Comparison of ENCODE assay signal across 8 cellular contexts in the genomic region with DNA sequence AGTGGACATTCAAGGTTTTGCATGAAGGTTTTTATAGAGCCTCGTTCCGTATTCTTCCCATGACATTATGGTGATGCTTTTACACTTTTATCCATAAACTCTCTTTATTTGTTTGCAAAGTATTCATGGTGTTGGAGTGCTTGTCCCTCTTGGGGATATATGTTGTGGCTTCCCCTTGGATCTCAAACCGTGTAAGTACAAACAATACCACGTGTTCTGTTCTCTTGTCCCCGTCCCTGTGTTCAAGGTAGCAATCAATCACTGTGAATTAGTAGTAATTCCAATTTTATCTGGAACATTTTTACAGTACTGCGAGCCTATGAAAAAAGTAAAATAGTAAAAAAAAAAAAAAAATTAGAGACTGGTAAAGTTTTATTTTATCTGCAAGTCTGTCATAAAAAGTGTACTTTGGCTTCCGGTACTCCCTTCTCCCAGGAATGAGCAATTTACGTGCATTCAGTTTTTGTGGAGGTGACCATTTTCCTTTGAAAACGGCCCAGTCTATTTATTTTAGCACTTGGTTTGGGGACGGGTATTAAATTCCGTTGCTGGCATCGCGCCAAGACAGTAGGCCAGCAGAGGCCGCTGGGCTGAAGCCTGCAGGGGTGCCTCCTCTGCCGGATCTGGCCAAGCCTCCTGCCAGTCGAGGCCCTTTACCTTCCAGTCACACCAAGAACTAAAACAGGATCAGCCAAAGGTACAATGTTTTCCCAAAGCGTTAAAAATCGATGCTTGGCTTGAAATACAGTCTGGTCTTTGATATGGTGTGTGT.
DNase-seq lines count a peak whose midpoint lies in the region; TF ChIP-seq lines count a peak whose summit lies in the region.

No MANE protein-coding gene starts in this region.

- no peak overlapping the region for H2AFZ ChIP-seq in H9 (ENCODE audit: low read length)

- no peak overlapping the region for H2BK120ac ChIP-seq in H9 (ENCODE audit: low read depth, low read length, poor library complexity, severe bottlenecking)

- TF ChIP-seq CTCF in H9 (conservative IDR thresholded peaks at IDR 0.05): peak; percentile 56

- H3K4me2 ChIP-seq in BLaER1 (peak overlapping the region; percentile 54), H9 (ENCODE audit: insufficient read depth, insufficient read length, low read length) (peak overlapping the region; percentile 27)

- H3K9me3 ChIP-seq in BLaER1 (no peaks in the 10 kb centered on the region), H9 (ENCODE audit: control insufficient read depth, low read depth, low read length) (no peaks in the 10 kb centered on the region), mononuclear cell (ENCODE audit: low read depth, low read length) (no peaks in the 10 kb centered on the region), stomach smooth muscle (ENCODE audit: control insufficient read depth in 2 of 2, low read length in 2 of 2) (no peaks in the 10 kb centered on the region)

- H3K27me3 Mint-ChIP-seq in H9 (ENCODE audit: low read depth): peaks cover 5% of the 10 kb centered on the region

- H3T11ph ChIP-seq in H9 (ENCODE audit: low read length): no peak overlapping the region

- H3K27me3 ChIP-seq in BLaER1 (no peaks in the 10 kb centered on the region), H9 (ENCODE audit: insufficient read depth, low read length) (no peaks in the 10 kb centered on the region), mononuclear cell (ENCODE audit: insufficient read depth, low read length) (no peaks in the 10 kb centered on the region), stomach smooth muscle (ENCODE audit: control insufficient read depth in 1 of 2, insufficient read depth in 2 of 2, low read length in 2 of 2) (no peaks in the 10 kb centered on the region)

- no peaks in the 10 kb centered on the region for H3K36me3 Mint-ChIP-seq in H9 (ENCODE audit: insufficient read depth in 1 of 3, low read depth in 3 of 3)

- no peaks in the 10 kb centered on the region for H3K36me3 ChIP-seq in BLaER1
- H3K36me3 ChIP-seq in stomach smooth muscle (ENCODE audit: control insufficient read depth in 2 of 2, insufficient read depth in 2 of 2, low read length in 2 of 2): no peaks in the 10 kb centered on the region

- H3K4me1 ChIP-seq in BLaER1 (peaks cover 9% of the 10 kb centered on the region), H9 (ENCODE audit: insufficient read depth, low read length) (no peaks in the 10 kb centered on the region), mononuclear cell (ENCODE audit: insufficient read depth, low read length) (peaks cover 9% of the 10 kb centered on the region), stomach smooth muscle (ENCODE audit: control insufficient read depth, insufficient read depth, low read length) (peaks cover 8% of the 10 kb centered on the region)

- peak overlapping the region; percentile 60 to 79 for H3K4me3 Mint-ChIP-seq in H9

- no peak overlapping the region for H3K56ac ChIP-seq in H9 (ENCODE audit: insufficient read length, low read depth, low read length)

- no peak overlapping the region for H2BK5ac ChIP-seq in H9 (ENCODE audit: insufficient read length, low read length)

- no peak overlapping the region for H3K9ac ChIP-seq in BLaER1
- no peak overlapping the region for H3K9ac ChIP-seq in H9 (ENCODE audit: extremely low read depth, insufficient read length, low read length)
- no peak overlapping the region for H3K9ac ChIP-seq in stomach smooth muscle (ENCODE audit: low read length in 2 of 2)

- H2BK20ac ChIP-seq in H9 (ENCODE audit: low read depth, low read length, poor library complexity, severe bottlenecking): no peak overlapping the region

- no CpG with 5 or more reads among the region's 18 CpGs for WGBS in H9 (ENCODE audit: extremely low coverage, insufficient read length, low lambda C conversion rate)

- H3K23ac ChIP-seq in H9 (ENCODE audit: insufficient read length, low read depth, low read length): no peak overlapping the region

- no peak overlapping the region for H2BK15ac ChIP-seq in H9 (ENCODE audit: low read depth, low read length)

- no peak overlapping the region for H3K4ac ChIP-seq in H9 (ENCODE audit: low read depth, low read length)

- no peak overlapping the region for H2AK5ac ChIP-seq in H9 (ENCODE audit: insufficient read length, low read length)

- H3K14ac ChIP-seq in H9 (ENCODE audit: insufficient read depth, low read length): no peak overlapping the region

- H3K27ac ChIP-seq in BLaER1 (no peak overlapping the region), H9 (ENCODE audit: insufficient read length, low read depth, low read length) (no peak overlapping the region), stomach smooth muscle (ENCODE audit: low read length) (no peak overlapping the region)

- no peak overlapping the region for H4K8ac ChIP-seq in H9 (replicated peaks; ENCODE audit: insufficient read length, low read depth, low read length)

- H3K79me2 ChIP-seq in H9 (ENCODE audit: insufficient read depth, low read length): no peaks in the 10 kb centered on the region

- DNase-seq in H9: peak; percentile 78
- peak; percentile 43 to 75 for DNase-seq in NCI-H526 (lab: John Stamatoyannopoulos, UW)
- peak; percentile 23 for DNase-seq in activated CD8-positive, alpha-beta memory T cell treated with anti-CD3 and anti-CD28 coated beads, Interleukin-2, amount 50 U/mL, for 4 hours
- DNase-seq in fibroblast of gingiva (ENCODE audit: low read depth): peak; percentile 45
- DNase-seq in effector CD4-positive, alpha-beta T cell: no peak

- H4K20me1 ChIP-seq in BLaER1 (no peaks in the 10 kb centered on the region), H9 (ENCODE audit: control insufficient read depth, insufficient read depth, insufficient read length) (no peaks in the 10 kb centered on the region)

- no peaks in the 10 kb centered on the region for H3K23me2 ChIP-seq in H9 (ENCODE audit: insufficient read length, low read depth, low read length, poor library complexity, severe bottlenecking)

- no peak overlapping the region for H4K91ac ChIP-seq in H9 (ENCODE audit: insufficient read length, low read depth, low read length)

- no peak overlapping the region for H4K5ac ChIP-seq in H9 (ENCODE audit: insufficient read length, low read depth, low read length)

- no peaks in the 10 kb centered on the region for H3K79me1 ChIP-seq in H9 (ENCODE audit: insufficient read depth, low read depth, low read length, poor library complexity, severe bottlenecking)

- H3K9me3 Mint-ChIP-seq in H9: no peaks in the 10 kb centered on the region

- H3K4me3 ChIP-seq in BLaER1 (no peak overlapping the region; the same call in 1 of the 2 replicates), mononuclear cell (ENCODE audit: low read length) (peak overlapping the region; percentile 11), stomach smooth muscle (ENCODE audit: low read length in 2 of 2) (peak overlapping the region; percentile 36 to 70)

- H3K27ac Mint-ChIP-seq in H9: no peak overlapping the region; a peak in 1 of 7 replicates

- no peak overlapping the region for H2BK12ac ChIP-seq in H9 (ENCODE audit: insufficient read length, low read depth, low read length)

- peaks cover 3 to 5% of the 10 kb centered on the region in 2 experiments for H3K4me1 Mint-ChIP-seq in H9

- no peak overlapping the region for H3K18ac ChIP-seq in H9 (ENCODE audit: insufficient read length, low read depth, low read length)
